14 cellular contexts compared by ENCODE assay signal in the genomic region with DNA sequence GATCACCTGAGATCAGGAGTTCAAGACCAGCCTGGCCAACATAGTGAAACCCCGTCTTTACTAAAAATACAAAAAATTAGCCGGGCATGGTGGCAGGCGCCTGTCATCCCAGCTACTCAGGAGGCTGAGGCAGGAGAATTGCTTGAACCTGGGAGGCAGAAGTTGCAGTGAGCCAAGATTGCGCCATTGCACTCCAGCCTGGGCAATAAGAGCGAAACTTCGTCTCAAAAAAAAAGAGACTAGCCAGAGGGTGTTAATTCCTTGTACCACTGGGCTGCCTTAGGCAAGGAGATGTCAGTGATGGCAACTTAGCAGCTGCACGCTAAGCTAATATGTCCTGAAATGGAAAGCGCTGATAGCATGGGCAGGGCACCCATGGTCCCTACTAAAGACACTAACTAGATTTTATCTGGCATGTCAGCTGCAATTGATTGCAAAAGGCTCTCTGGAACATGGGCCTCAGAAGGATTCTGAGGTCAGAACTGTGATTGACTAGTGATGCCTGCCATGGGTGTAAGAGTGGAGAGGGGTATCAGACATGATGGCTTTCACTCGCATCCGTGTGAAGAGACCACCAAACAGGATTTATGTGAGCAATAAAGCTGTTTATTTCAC. TPM values are rescaled to one million over a fixed set of nuclear protein-coding genes. Genes with fewer than 3 reads are reported as not detected.
"Had no signal": no experiment of that assay in that cellular context is flagged by ENCODE, and none has a peak within 500 bp of the region (broad histone marks: within the 10 kb centered on the region; RNA-seq: fewer than 3 reads in every experiment).

No MANE protein-coding gene starts in this region.

RNA-seq across cellular contexts. Expression of gene LDLRAD1, which starts 1.7 kb away (rescaled TPM):
- total RNA-seq: endothelial cell of umbilical vein; epithelial cell of proximal tubule; heart right ventricle; kidney epithelial cell; left cardiac atrium; left ventricle myocardium inferior; mammary epithelial cell; mesenteric fat pad; myocyte; naive thymus-derived CD8-positive, alpha-beta T cell; osteocyte; right atrium auricular region; sciatic nerve; skeletal muscle tissue had no signal
- polyA plus RNA-seq: endothelial cell of umbilical vein; heart right ventricle; mammary epithelial cell; naive thymus-derived CD8-positive, alpha-beta T cell had no signal
